Comparison of ENCODE assay signal across 8 cellular contexts in genomic region chr2:46364797-46365457, GRCh38.
DNase-seq lines count a peak whose midpoint lies in the region; ATAC-seq and TF ChIP-seq lines count a peak whose summit lies in the region.

No MANE protein-coding gene starts in this region.

- peak; percentile 68 for ATAC-seq in sciatic nerve
- no peak for ATAC-seq in GM19395 (IDR thresholded peaks at IDR 0.05; ENCODE audit: unreplicated experiment)

- peaks cover 56% of the 10 kb centered on the region for H3K4me1 Mint-ChIP-seq in activated CD4-positive, alpha-beta memory T cell treated with anti-CD3 and anti-CD28 coated beads, Interleukin-2, amount 10 ng/mL, durations not matched to agents 7 days and 5 days

- no peak overlapping the region for H3K27ac Mint-ChIP-seq in activated CD4-positive, alpha-beta memory T cell treated with anti-CD3 and anti-CD28 coated beads, Interleukin-2, amount 10 ng/mL, durations not matched to agents 7 days and 5 days

- POLR2A ChIA-PET in activated CD4-positive, alpha-beta memory T cell treated with anti-CD3 and anti-CD28 coated beads, Interleukin-2, amount 10 ng/mL, durations not matched to agents 7 days and 5 days (lab: Charles Lee), result no interaction called here

- peaks cover 29% of the 10 kb centered on the region for H3K36me3 Mint-ChIP-seq in activated CD4-positive, alpha-beta memory T cell treated with anti-CD3 and anti-CD28 coated beads, Interleukin-2, amount 10 ng/mL, durations not matched to agents 7 days and 5 days (ENCODE audit: low read depth)

- peaks cover 17% of the 10 kb centered on the region for H3K27me3 ChIP-seq in cardiac muscle cell

- no peaks in the 10 kb centered on the region for H3K4me1 ChIP-seq in cardiac muscle cell (ENCODE audit: low read depth)

- H3K9me3 ChIP-seq in cardiac muscle cell (ENCODE audit: low read depth), result no peaks in the 10 kb centered on the region

- no peaks in the 10 kb centered on the region for H3K9me3 Mint-ChIP-seq in activated CD4-positive, alpha-beta memory T cell treated with anti-CD3 and anti-CD28 coated beads, Interleukin-2, amount 10 ng/mL, durations not matched to agents 7 days and 5 days

- H3K27ac ChIP-seq in cardiac muscle cell, result no peak overlapping the region

- DNase-seq in Ammon's horn (ENCODE audit: low spot score) (peak; percentile 70), NCI-H2171 (lab: John Stamatoyannopoulos, UW) (peak; percentile 15), cardiac muscle cell (ENCODE audit: low read depth in 1 of 2, low spot score in 1 of 2) (peak; percentile 66 to 76), sciatic nerve (ENCODE audit: low spot score) (no peak)
- peak; percentile 41 for DNase-seq in activated CD4-positive, alpha-beta memory T cell treated with anti-CD3 and anti-CD28 coated beads, Interleukin-2, amount 10 ng/mL, durations not matched to agents 7 days and 5 days
- DNase-seq in activated CD8-positive, alpha-beta memory T cell treated with anti-CD3 and anti-CD28 coated beads, Interleukin-2, amount 50 U/mL, for 4 hours, result no peak

- peak; percentile 73 for TF ChIP-seq CTCF in GM12872 (IDR thresholded peaks at IDR 0.05; ENCODE audit: insufficient read depth, low read depth, low read length)
- peak; percentile 69 for TF ChIP-seq CTCF in cardiac muscle cell (IDR thresholded peaks at IDR 0.05; ENCODE audit: low read depth, low read length)

- intact Hi-C loops in sciatic nerve (cut with DNase I), result loop anchor here (10.0 kb wide), 1 partner anchor 300 kb away; no protein-coding TSS in a partner anchor

- no peak overlapping the region for H3K4me3 ChIP-seq in cardiac muscle cell

- no peaks in the 10 kb centered on the region for H3K36me3 ChIP-seq in cardiac muscle cell

- H3K27me3 Mint-ChIP-seq in activated CD4-positive, alpha-beta memory T cell treated with anti-CD3 and anti-CD28 coated beads, Interleukin-2, amount 10 ng/mL, durations not matched to agents 7 days and 5 days, result no peaks in the 10 kb centered on the region

- CTCF ChIA-PET in activated CD4-positive, alpha-beta memory T cell treated with anti-CD3 and anti-CD28 coated beads, Interleukin-2, amount 10 ng/mL, durations not matched to agents 7 days and 5 days (lab: Charles Lee), result interaction anchor here (1.1 to 3.0 kb wide), 8 partner anchors 9 to 354 kb away, joined by 3 to 38 read pairs (median 6); no protein-coding TSS in a partner anchor

- H3K4me3 Mint-ChIP-seq in activated CD4-positive, alpha-beta memory T cell treated with anti-CD3 and anti-CD28 coated beads, Interleukin-2, amount 10 ng/mL, durations not matched to agents 7 days and 5 days, result no peak overlapping the region

Comparison
In these comparisons a context has a peak if more than half of its experiments do, and no peak if none do; other contexts are left out.
1. DNase-seq: peak in Ammon's horn (single experiment), NCI-H2171 (single experiment), activated CD4-positive, alpha-beta memory T cell treated with anti-CD3 and anti-CD28 coated beads, Interleukin-2, amount 10 ng/mL, durations not matched to agents 7 days and 5 days (single experiment) and cardiac muscle cell (2 of 2); none in sciatic nerve (single experiment) and activated CD8-positive, alpha-beta memory T cell treated with anti-CD3 and anti-CD28 coated beads, Interleukin-2, amount 50 U/mL, for 4 hours (single experiment).